Comparison of ENCODE assay signal across 9 cellular contexts in genomic region chr18:6219116-6219717, GRCh38.
A peak's percentile ranks its signal among the peaks of the same experiment; 100 is the strongest.
DNase-seq lines count a peak whose midpoint lies in the region; ATAC-seq and TF ChIP-seq lines count a peak whose summit lies in the region.
"Had no signal": no experiment of that assay in that cellular context is flagged by ENCODE, and none has a peak within 500 bp of the region (broad histone marks: within the 10 kb centered on the region; RNA-seq: fewer than 3 reads in every experiment).

No MANE protein-coding gene starts in this region.

- no peaks in the 10 kb centered on the region for H3K27me3 ChIP-seq in suprapubic skin

- H3K4me3 ChIP-seq in retinal pigment epithelial cell (ENCODE audit: low read length) (no peak overlapping the region), suprapubic skin (no peak overlapping the region), lower leg skin (ENCODE audit: low read depth, poor library complexity, severe bottlenecking) (no peak overlapping the region)

- TF ChIP-seq EP300 in suprapubic skin (IDR thresholded peaks at IDR 0.05): no peak

- no peak overlapping the region for H3K27ac ChIP-seq in suprapubic skin

- DNase-seq in GM03348 (ENCODE audit: low spot score): peak; percentile 83
- DNase-seq in glomerular visceral epithelial cell (ENCODE audit: extremely low spot score): peak; percentile 22
- no peak for DNase-seq in retinal pigment epithelial cell (ENCODE audit: low read depth)
- DNase-seq in suprapubic skin (ENCODE audit: low spot score in 2 of 2): no peak
- DNase-seq in mesenteric fat pad (ENCODE audit: low spot score): no peak
- DNase-seq in lower leg skin (ENCODE audit: low spot score in 2 of 2): no peak
- DNase-seq: naive B cell had no signal

- TF ChIP-seq CTCF in retinal pigment epithelial cell (conservative IDR thresholded peaks at IDR 0.05; ENCODE audit: low read depth, low read length): peak; percentile 96
- TF ChIP-seq CTCF in suprapubic skin (IDR thresholded peaks at IDR 0.05): peak in 1 of 2 donors; percentile 41
- TF ChIP-seq CTCF in lower leg skin (IDR thresholded peaks at IDR 0.05): no peak

- ATAC-seq in HG02938 (IDR thresholded peaks at IDR 0.05; ENCODE audit: unreplicated experiment) (peak; percentile 62), SK-N-SH treated with all-trans-retinoic acid at 6 μM for 48 hours (peak; percentile 80)

- 77% methylated on average over 12 of the region's 12 CpGs for WGBS in suprapubic skin
- WGBS in lower leg skin, 2 donors: 70 to 71% methylated on average over 12 of the region's 12 CpGs

- intact Hi-C loops in lower leg skin (cut with DNase I; ENCODE audit: low total_unique reads): no loop called here

- H3K36me3 ChIP-seq in suprapubic skin: no peaks in the 10 kb centered on the region

- no peaks in the 10 kb centered on the region for H3K4me1 ChIP-seq in suprapubic skin

- TF ChIP-seq POLR2A in suprapubic skin (IDR thresholded peaks at IDR 0.05) (no peak), lower leg skin (IDR thresholded peaks at IDR 0.05) (no peak)

- no peaks in the 10 kb centered on the region for H3K9me3 ChIP-seq in suprapubic skin

TF ChIP-seq in SK-N-SH treated with all-trans-retinoic acid at 6 μM for 48 hours, 23 proteins besides CTCF, POLR2A, EP300 and RAD21:
- TF ChIP-seq ZC3H10 (CRISPR knock-in tag; IDR thresholded peaks at IDR 0.05): no peak
- TF ChIP-seq, protein P1, sequence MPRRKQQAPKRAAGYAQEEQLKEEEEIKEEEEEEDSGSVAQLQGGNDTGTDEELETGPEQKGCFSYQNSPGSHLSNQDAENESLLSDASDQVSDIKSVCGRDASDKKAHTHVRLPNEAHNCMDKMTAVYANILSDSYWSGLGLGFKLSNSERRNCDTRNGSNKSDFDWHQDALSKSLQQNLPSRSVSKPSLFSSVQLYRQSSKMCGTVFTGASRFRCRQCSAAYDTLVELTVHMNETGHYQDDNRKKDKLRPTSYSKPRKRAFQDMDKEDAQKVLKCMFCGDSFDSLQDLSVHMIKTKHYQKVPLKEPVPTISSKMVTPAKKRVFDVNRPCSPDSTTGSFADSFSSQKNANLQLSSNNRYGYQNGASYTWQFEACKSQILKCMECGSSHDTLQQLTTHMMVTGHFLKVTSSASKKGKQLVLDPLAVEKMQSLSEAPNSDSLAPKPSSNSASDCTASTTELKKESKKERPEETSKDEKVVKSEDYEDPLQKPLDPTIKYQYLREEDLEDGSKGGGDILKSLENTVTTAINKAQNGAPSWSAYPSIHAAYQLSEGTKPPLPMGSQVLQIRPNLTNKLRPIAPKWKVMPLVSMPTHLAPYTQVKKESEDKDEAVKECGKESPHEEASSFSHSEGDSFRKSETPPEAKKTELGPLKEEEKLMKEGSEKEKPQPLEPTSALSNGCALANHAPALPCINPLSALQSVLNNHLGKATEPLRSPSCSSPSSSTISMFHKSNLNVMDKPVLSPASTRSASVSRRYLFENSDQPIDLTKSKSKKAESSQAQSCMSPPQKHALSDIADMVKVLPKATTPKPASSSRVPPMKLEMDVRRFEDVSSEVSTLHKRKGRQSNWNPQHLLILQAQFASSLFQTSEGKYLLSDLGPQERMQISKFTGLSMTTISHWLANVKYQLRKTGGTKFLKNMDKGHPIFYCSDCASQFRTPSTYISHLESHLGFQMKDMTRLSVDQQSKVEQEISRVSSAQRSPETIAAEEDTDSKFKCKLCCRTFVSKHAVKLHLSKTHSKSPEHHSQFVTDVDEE (CRISPR knock-in tag; IDR thresholded peaks at IDR 0.05): no peak
- TF ChIP-seq ZFP3 (CRISPR knock-in tag; IDR thresholded peaks at IDR 0.05): no peak

Comparison
In these comparisons a context has a peak if more than half of its experiments do, and no peak if none do; other contexts are left out.
1. DNase-seq: peak in GM03348 (single experiment) and glomerular visceral epithelial cell (single experiment); none in retinal pigment epithelial cell (single experiment), suprapubic skin (0 of 2), mesenteric fat pad (single experiment) and lower leg skin (0 of 2).